In the genomic region with DNA sequence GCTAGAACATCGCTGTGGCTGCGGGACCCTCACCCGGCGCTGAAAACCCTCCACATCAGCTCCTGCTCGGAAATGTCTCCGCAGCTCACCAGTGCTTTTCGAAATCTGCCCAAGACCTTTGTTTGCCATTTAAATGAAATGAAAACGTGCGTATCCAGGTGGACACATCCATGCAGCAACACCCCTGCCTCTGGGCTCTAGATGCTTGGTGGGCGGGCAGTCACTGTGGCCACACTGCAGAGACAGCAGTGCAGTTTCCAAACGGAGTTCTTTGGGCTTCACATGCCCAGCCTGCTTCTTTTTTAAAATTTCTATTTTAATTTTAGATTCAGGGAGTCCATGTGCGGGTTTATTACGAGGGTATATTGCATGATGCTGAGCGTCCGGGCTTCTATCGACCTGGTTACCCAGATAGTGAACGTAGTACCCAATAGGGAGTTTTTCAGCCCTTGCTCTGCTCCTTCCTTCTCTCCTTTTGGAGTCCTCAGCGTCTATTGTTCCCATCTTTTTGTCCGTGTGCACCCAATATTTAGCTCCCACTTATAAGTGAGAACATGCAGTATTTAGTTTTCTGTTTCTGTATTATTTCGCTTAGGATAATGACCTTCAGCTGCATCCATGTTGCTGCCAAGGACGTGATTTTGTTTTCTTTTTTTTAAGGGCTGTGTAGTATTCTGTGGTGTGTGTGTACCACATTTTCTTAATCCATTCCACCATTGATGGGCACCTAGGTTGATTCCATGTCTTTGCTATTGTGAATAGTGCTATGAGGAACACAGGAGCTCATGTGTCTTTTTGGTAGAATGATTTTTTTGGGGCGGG, we compare ENCODE assay signal across 8 cellular contexts. TPM values are rescaled to one million over a fixed set of nuclear protein-coding genes. Genes with fewer than 3 reads are reported as not detected.
DNase-seq lines count a peak whose midpoint lies in the region; ATAC-seq and TF ChIP-seq lines count a peak whose summit lies in the region.

No MANE protein-coding gene starts in this region.

- no peak overlapping the region for H3K4ac ChIP-seq in trophoblast cell (ENCODE audit: low read depth, low read length)

- H2BK12ac ChIP-seq in trophoblast cell (ENCODE audit: low read length), result no peak overlapping the region

- peak overlapping the region; percentile 90 for H3K4me2 ChIP-seq in trophoblast cell (ENCODE audit: low read length)

- no peak overlapping the region for H2BK5ac ChIP-seq in trophoblast cell (ENCODE audit: low read depth, low read length, poor library complexity)

- H3K4me1 Mint-ChIP-seq in effector memory CD8-positive, alpha-beta T cell (ENCODE audit: low read depth in 2 of 2), result peaks cover 33% of the 10 kb centered on the region in 2 donors

- peaks cover 8% of the 10 kb centered on the region for H3K36me3 Mint-ChIP-seq in effector memory CD8-positive, alpha-beta T cell (ENCODE audit: insufficient read depth)

- ATAC-seq in HG02588 (IDR thresholded peaks at IDR 0.05; ENCODE audit: unreplicated experiment) (no peak), GM18517 (IDR thresholded peaks at IDR 0.05; ENCODE audit: unreplicated experiment) (no peak)
- ATAC-seq in effector memory CD8-positive, alpha-beta T cell (replicated peaks), result no peak

- H3K27ac Mint-ChIP-seq in effector memory CD8-positive, alpha-beta T cell, result no peak overlapping the region

- no peak overlapping the region for H2AK5ac ChIP-seq in trophoblast cell (ENCODE audit: low read length)

- peaks cover 7% of the 10 kb centered on the region for H3K79me2 ChIP-seq in trophoblast cell (ENCODE audit: control insufficient read depth, insufficient read depth, low read length, poor library complexity)

- H4K12ac ChIP-seq in trophoblast cell (ENCODE audit: low read depth, low read length), result peak overlapping the region; percentile 54

- H3K36me3 ChIP-seq in esophagus squamous epithelium (no peaks in the 10 kb centered on the region), trophoblast cell (ENCODE audit: control insufficient read depth in 1 of 2, insufficient read depth in 2 of 2, low read length in 2 of 2) (no peaks in the 10 kb centered on the region)

- H3K4me1 ChIP-seq in esophagus squamous epithelium (peaks cover 28 to 53% (median 40%) of the 10 kb centered on the region in 3 donors), trophoblast cell (ENCODE audit: control insufficient read depth in 1 of 2, insufficient read depth in 2 of 2, low read length in 2 of 2) (peaks cover 21 to 26% of the 10 kb centered on the region in 2 experiments)

- peaks cover 13% of the 10 kb centered on the region for H3K79me1 ChIP-seq in trophoblast cell (ENCODE audit: low read length)

- no peak overlapping the region for H3K9ac ChIP-seq in trophoblast cell (ENCODE audit: low read length)

- no peaks in the 10 kb centered on the region for H3K9me3 Mint-ChIP-seq in effector memory CD8-positive, alpha-beta T cell

- peak overlapping the region; percentile 86 for H2BK120ac ChIP-seq in trophoblast cell (ENCODE audit: insufficient read depth, low read length, poor library complexity)

- H2AFZ ChIP-seq in trophoblast cell (ENCODE audit: insufficient read depth, low read length, poor library complexity), result no peak overlapping the region

- peak overlapping the region in 1 of 2 donors; percentile 62 for H3K4me3 Mint-ChIP-seq in effector memory CD8-positive, alpha-beta T cell

- H3K18ac ChIP-seq in trophoblast cell (ENCODE audit: low read length), result peak overlapping the region; percentile 49

- intact Hi-C loops in esophagus squamous epithelium (cut with DNase I), result no loop called here

- H3K14ac ChIP-seq in trophoblast cell (ENCODE audit: low read length), result peak overlapping the region; percentile 26

- no peak overlapping the region for H4K91ac ChIP-seq in trophoblast cell (ENCODE audit: low read depth, low read length)

- no peaks in the 10 kb centered on the region for H3K9me3 ChIP-seq in esophagus squamous epithelium
- H3K9me3 ChIP-seq in trophoblast cell (ENCODE audit: insufficient read depth, low read depth, low read length), result peaks cover 5% of the 10 kb centered on the region

- no peak for TF ChIP-seq POLR2A in esophagus squamous epithelium (IDR thresholded peaks at IDR 0.05)

- H3K27me3 ChIP-seq in esophagus squamous epithelium (peaks cover 17 to 94% (median 36%) of the 10 kb centered on the region in 4 donors), trophoblast cell (ENCODE audit: insufficient read depth, low read length) (peaks cover 44% of the 10 kb centered on the region)

- H3K23ac ChIP-seq in trophoblast cell (ENCODE audit: low read length), result no peak overlapping the region

- H3K4me3 ChIP-seq in esophagus squamous epithelium, result peak overlapping the region in 3 of 4 donors; percentile 48 to 69 (median 54)
- peak overlapping the region; percentile 58 for H3K4me3 ChIP-seq in trophoblast cell (ENCODE audit: low read depth, low read length)

- WGBS in esophagus squamous epithelium, 2 donors, result 26 to 32% methylated on average over 21 to 22 of the region's 22 CpGs
- no CpG with 5 or more reads among the region's 22 CpGs for WGBS in trophoblast cell (ENCODE audit: extremely low coverage, insufficient coverage, insufficient read length)

- DNase-seq in DMS53 treated with DMSO at 0.1 percent for 48 hours (lab: John Stamatoyannopoulos, UW; ENCODE audit: unreplicated experiment), result peak; percentile 15
- peak; percentile 77 to 80 for DNase-seq in NCI-H526 (lab: John Stamatoyannopoulos, UW)
- DNase-seq in esophagus squamous epithelium (lab: John Stamatoyannopoulos, UW), result no peak
- DNase-seq in trophoblast cell, result no peak
- DNase-seq in HuH-7 (ENCODE audit: low spot score), result no peak
- DNase-seq in effector memory CD8-positive, alpha-beta T cell, result no peak

- no peak for TF ChIP-seq CTCF in esophagus squamous epithelium (IDR thresholded peaks at IDR 0.05)

- peaks cover 93 to 100% of the 10 kb centered on the region in 2 donors for H3K27me3 Mint-ChIP-seq in effector memory CD8-positive, alpha-beta T cell

- H3K27ac ChIP-seq in esophagus squamous epithelium (peak overlapping the region in 3 of 4 donors; percentile 63 to 81 (median 79)), trophoblast cell (ENCODE audit: low read depth, low read length) (no peak overlapping the region)

- peak overlapping the region; percentile 49 for H4K8ac ChIP-seq in trophoblast cell (ENCODE audit: low read depth, low read length)

RNA-seq across cellular contexts. Expression of a gene that starts 4.8 kb away (rescaled TPM):
- total RNA-seq in esophagus squamous epithelium, result 1 to 10 TPM; 1.6 to 5.0 (median 3.2) TPM
- 139 and 141 TPM in 2 replicates for polyA plus RNA-seq in trophoblast cell (2013)

RNA-seq across cellular contexts. Expression of a gene that starts 26.5 kb away (rescaled TPM):
- total RNA-seq in esophagus squamous epithelium, result 10 to 100 TPM in 3 of 4 donors, 1 to 10 TPM in 1; 9.4 to 36.0 (median 14.9) TPM
- 9.7 and 10.5 TPM in 2 replicates for polyA plus RNA-seq in trophoblast cell (2013)

Comparison
In these comparisons a context has a peak if more than half of its experiments do, and no peak if none do; other contexts are left out.
1. DNase-seq: peak in DMS53 treated with DMSO at 0.1 percent for 48 hours (single experiment) and NCI-H526 (2 of 2); none in esophagus squamous epithelium (single experiment), trophoblast cell (0 of 2), HuH-7 (single experiment) and effector memory CD8-positive, alpha-beta T cell (0 of 3).